Comparison of ENCODE assay signal across 27 cellular contexts in genomic region chr14:94728950-94729349, GRCh38. TPM values are rescaled to one million over a fixed set of nuclear protein-coding genes. Genes with fewer than 3 reads are reported as not detected.
"Had no signal": no experiment of that assay in that cellular context is flagged by ENCODE, and none has a peak within 500 bp of the region (broad histone marks: within the 10 kb centered on the region; RNA-seq: fewer than 3 reads in every experiment).

No MANE protein-coding gene starts in this region.

- H3K9me3 ChIP-seq: MG63 had no signal

- H3K4me3 ChIP-seq: cardiac muscle cell, MG63, SK-N-MC had no signal

- H3K36me3 Mint-ChIP-seq: activated naive CD4-positive, alpha-beta T cell treated with anti-CD3 and anti-CD28 coated beads, Interleukin-2, amount 10 ng/mL, durations not matched to agents 7 days and 5 days; activated naive CD8-positive, alpha-beta T cell treated with anti-CD3 and anti-CD28 coated beads for 36 hours; IgD-negative memory B cell; T-cell had no signal

- H3K27ac ChIP-seq: brain microvascular endothelial cell, cardiac muscle cell, KMS-11, SK-N-MC had no signal

- H3K4me1 Mint-ChIP-seq: activated CD4-positive, alpha-beta T cell treated with anti-CD3 and anti-CD28 coated beads for 36 hours; activated naive CD4-positive, alpha-beta T cell treated with anti-CD3 and anti-CD28 coated beads, Interleukin-2, amount 10 ng/mL, durations not matched to agents 7 days and 5 days; activated naive CD8-positive, alpha-beta T cell treated with anti-CD3 and anti-CD28 coated beads for 36 hours; IgD-negative memory B cell; T-cell had no signal

- ATAC-seq: activated CD4-positive, alpha-beta T cell treated with anti-CD3 and anti-CD28 coated beads for 36 hours; activated CD8-positive, alpha-beta T cell treated with anti-CD3 and anti-CD28 coated beads for 36 hours; activated T-cell treated with anti-CD3 and anti-CD28 coated beads, Interleukin-2, amount 50 U/mL, for 72 hours; Panc1; Right ventricle myocardium inferior; T-cell had no signal

- H3K27ac Mint-ChIP-seq: activated CD4-positive, alpha-beta T cell treated with anti-CD3 and anti-CD28 coated beads for 36 hours; activated CD8-positive, alpha-beta T cell treated with anti-CD3 and anti-CD28 coated beads for 36 hours; activated naive CD4-positive, alpha-beta T cell treated with anti-CD3 and anti-CD28 coated beads, Interleukin-2, amount 10 ng/mL, durations not matched to agents 7 days and 5 days; activated naive CD8-positive, alpha-beta T cell treated with anti-CD3 and anti-CD28 coated beads for 36 hours; activated T-cell treated with anti-CD3 and anti-CD28 coated beads, Interleukin-2, amount 50 U/mL, for 72 hours; activated T-helper 2 cell treated with anti-CD3 and anti-CD28 coated beads, Interferon-gamma antibody, Interleukin-2, Interleukin-4, amounts not matched to agents 10 μg/mL and 5 μg/mL and 100 μg/mL, durations not matched to agents 14 hours and 24 hours and 36 hours; IgD-negative memory B cell; T-cell had no signal

- DNase-seq: activated CD4-positive, alpha-beta T cell treated with anti-CD3 and anti-CD28 coated beads for 36 hours; activated CD8-positive, alpha-beta memory T cell treated with anti-CD3 and anti-CD28 coated beads, Interleukin-2, amount 50 U/mL, for 4 hours; activated CD8-positive, alpha-beta T cell treated with anti-CD3 and anti-CD28 coated beads for 36 hours; activated gamma-delta T cell treated with Interleukin-2 at 50 U/mL for 16 hours; activated naive CD4-positive, alpha-beta T cell treated with anti-CD3 and anti-CD28 coated beads, Interleukin-2, amount 10 ng/mL, durations not matched to agents 7 days and 5 days; activated naive CD8-positive, alpha-beta T cell treated with anti-CD3 and anti-CD28 coated beads for 36 hours; activated T-cell treated with anti-CD3 and anti-CD28 coated beads, Interleukin-2, amount 50 U/mL, for 72 hours; brain microvascular endothelial cell; MG63; NCI-H1105; NCI-H1436 treated with DMSO at 0.1 percent for 48 hours; NCI-H187; NCI-H2081 treated with DMSO at 0.1 percent for 48 hours; NCI-H2171 treated with DMSO at 0.1 percent for 48 hours; NCI-H226; OCI-M1; RPMI8226; T-cell; T-helper 2 cell; T1000 had no signal

- H3K9me3 Mint-ChIP-seq: activated CD8-positive, alpha-beta T cell treated with anti-CD3 and anti-CD28 coated beads for 36 hours; activated naive CD4-positive, alpha-beta T cell treated with anti-CD3 and anti-CD28 coated beads, Interleukin-2, amount 10 ng/mL, durations not matched to agents 7 days and 5 days; activated T-cell treated with anti-CD3 and anti-CD28 coated beads, Interleukin-2, amount 50 U/mL, for 72 hours; activated T-helper 2 cell treated with anti-CD3 and anti-CD28 coated beads, Interferon-gamma antibody, Interleukin-2, Interleukin-4, amounts not matched to agents 10 μg/mL and 5 μg/mL and 100 μg/mL, durations not matched to agents 14 hours and 24 hours and 36 hours; T-cell had no signal

- H3K27me3 ChIP-seq: brain microvascular endothelial cell, cardiac muscle cell, MG63 had no signal

- H3K36me3 ChIP-seq: brain microvascular endothelial cell, cardiac muscle cell, MG63 had no signal

- H3K4me3 Mint-ChIP-seq: activated CD4-positive, alpha-beta T cell treated with anti-CD3 and anti-CD28 coated beads for 36 hours; activated CD8-positive, alpha-beta T cell treated with anti-CD3 and anti-CD28 coated beads for 36 hours; activated naive CD4-positive, alpha-beta T cell treated with anti-CD3 and anti-CD28 coated beads, Interleukin-2, amount 10 ng/mL, durations not matched to agents 7 days and 5 days; activated naive CD8-positive, alpha-beta T cell treated with anti-CD3 and anti-CD28 coated beads for 36 hours; activated T-cell treated with anti-CD3 and anti-CD28 coated beads, Interleukin-2, amount 50 U/mL, for 72 hours; IgD-negative memory B cell; T-cell had no signal

RNA-seq across cellular contexts. Expression of gene GSC, which starts 41.0 kb away (rescaled TPM):
- total RNA-seq: activated CD4-positive, alpha-beta T cell treated with anti-CD3 and anti-CD28 coated beads for 36 hours; activated CD8-positive, alpha-beta T cell treated with anti-CD3 and anti-CD28 coated beads for 36 hours; activated naive CD8-positive, alpha-beta T cell treated with anti-CD3 and anti-CD28 coated beads for 36 hours; activated T-helper 2 cell treated with anti-CD3 and anti-CD28 coated beads, Interferon-gamma antibody, Interleukin-2, Interleukin-4, amounts not matched to agents 10 μg/mL and 5 μg/mL and 100 μg/mL, durations not matched to agents 14 hours and 24 hours and 36 hours had no signal
- polyA plus RNA-seq: IgD-negative memory B cell had no signal
